ENCODE assay signal across 1 cellular context in the genomic region with DNA sequence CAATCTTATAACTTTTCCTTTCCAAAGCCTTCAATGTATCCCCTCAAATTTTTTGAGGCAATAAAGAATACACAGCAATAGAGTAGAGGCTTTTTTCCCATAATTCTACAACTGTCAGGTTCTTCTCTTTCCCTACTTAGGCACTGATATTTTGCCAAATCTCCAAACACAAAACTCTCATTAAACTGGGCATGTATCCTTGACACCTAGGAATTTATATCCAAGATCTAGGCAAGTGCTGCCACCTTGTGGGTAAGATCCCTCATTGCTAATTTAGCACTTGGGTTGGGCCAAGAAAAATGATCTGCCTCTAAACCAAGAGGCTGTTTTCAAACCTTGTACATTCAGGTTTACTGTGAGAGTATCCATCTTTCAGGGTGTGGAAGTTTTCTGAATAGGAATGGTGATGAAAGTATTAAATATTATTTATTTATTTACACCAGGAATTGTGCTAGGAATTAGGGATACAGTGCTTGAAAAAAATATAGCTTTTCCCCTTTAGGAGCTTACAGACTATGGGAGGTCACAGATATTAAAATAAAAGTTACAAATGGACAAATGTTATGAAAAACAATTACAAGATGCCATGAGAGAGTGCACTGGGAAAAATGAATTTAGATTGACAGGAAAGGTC.
TF ChIP-seq lines count a peak whose summit lies in the region.

No MANE protein-coding gene starts in this region.

TF ChIP-seq in IMR-90, 13 proteins besides CTCF, POLR2A, EP300 and RAD21 (continued from another document):
- TF ChIP-seq SMC3 (IDR thresholded peaks at IDR 0.05; ENCODE audit: low read depth, low read length) (peak; percentile 77), RCOR1 (IDR thresholded peaks at IDR 0.05; ENCODE audit: insufficient replicate concordance, low read length) (no peak)
